9 cellular contexts compared by ENCODE assay signal in genomic region chr7:91784469-91784868, GRCh38.
A peak's percentile ranks its signal among the peaks of the same experiment; 100 is the strongest.
DNase-seq lines count a peak whose midpoint lies in the region; ATAC-seq and TF ChIP-seq lines count a peak whose summit lies in the region.
"Had no signal": no experiment of that assay in that cellular context is flagged by ENCODE, and none has a peak within 500 bp of the region (broad histone marks: within the 10 kb centered on the region; RNA-seq: fewer than 3 reads in every experiment).

No MANE protein-coding gene starts in this region.

- peak; percentile 70 for TF ChIP-seq CTCF in PC-9 (conservative IDR thresholded peaks at IDR 0.05)
- peak; percentile 24 to 36 for TF ChIP-seq CTCF in fibroblast of lung (conservative IDR thresholded peaks at IDR 0.05 in 1 of 2, IDR thresholded peaks at IDR 0.05 in 1 of 2; ENCODE audit: low read depth in 1 of 2, low read length in 2 of 2)
- peak in 3 of 5 experiments; percentile 18 to 37 (median 34) for TF ChIP-seq CTCF in tibial nerve (IDR thresholded peaks at IDR 0.05)
- TF ChIP-seq CTCF in mesothelial cell of epicardium (IDR thresholded peaks at IDR 0.05; ENCODE audit: unreplicated experiment) = no peak

- H3K4me2 ChIP-seq in PC-9 = no peak overlapping the region
- no peak overlapping the region for H3K4me2 ChIP-seq in fibroblast of lung (ENCODE audit: extremely low read depth, insufficient read depth, low read length)

- POLR2A ChIA-PET in PC-9 (lab: Charles Lee; ENCODE audit: unreplicated experiment) = no interaction called here

- no peaks in the 10 kb centered on the region for H3K9me3 Mint-ChIP-seq in mesothelial cell of epicardium

- CTCF ChIA-PET in PC-9 (lab: Charles Lee) = interaction anchor here (0.6 kb wide), 2 partner anchors 701 to 1073 kb away, joined by 3 to 4 read pairs; no protein-coding TSS in a partner anchor

- H3K9ac ChIP-seq in fibroblast of lung (ENCODE audit: insufficient read depth, low read length) = no peak overlapping the region

- no peak for TF ChIP-seq POLR2A in tibial nerve (IDR thresholded peaks at IDR 0.05)

- H3K9me3 ChIP-seq in PC-9 (ENCODE audit: insufficient read depth, low read depth) = no peaks in the 10 kb centered on the region
- no peaks in the 10 kb centered on the region for H3K9me3 ChIP-seq in fibroblast of lung (ENCODE audit: control insufficient read depth, insufficient read depth, low read depth, low read length)
- H3K9me3 ChIP-seq in tibial nerve = no peaks in the 10 kb centered on the region

- H3K27me3 ChIP-seq in PC-9 (ENCODE audit: insufficient read depth, low read depth) (no peaks in the 10 kb centered on the region), fibroblast of lung (ENCODE audit: control insufficient read depth, insufficient read depth, low read length) (no peaks in the 10 kb centered on the region), tibial nerve (no peaks in the 10 kb centered on the region)

- H3K27ac ChIP-seq in PC-9 (no peak overlapping the region), fibroblast of lung (ENCODE audit: insufficient read depth, low read length) (no peak overlapping the region), tibial nerve (no peak overlapping the region)

- no TSS peak for BruUV-seq in PC-9 (replicated peaks; lab: Mats Ljungman, UMichigan)

- H3K27ac Mint-ChIP-seq in mesothelial cell of epicardium = no peak overlapping the region
- H3K27ac Mint-ChIP-seq: activated naive CD8-positive, alpha-beta T cell had no signal

- DNase-seq in AG08396 (ENCODE audit: low spot score) = peak; percentile 45
- peak; percentile 23 for DNase-seq in HuH-7 (ENCODE audit: low spot score)
- DNase-seq in PC-9 = peak in 1 of 2 experiments; percentile 65
- peak; percentile 70 to 80 for DNase-seq in fibroblast of lung (ENCODE audit: low read depth in 2 of 2)
- DNase-seq in tibial nerve (ENCODE audit: low spot score in 2 of 2) = no peak
- DNase-seq in activated CD4-positive, alpha-beta T cell treated with anti-CD3 and anti-CD28 coated beads, Interleukin-2, amount 50 U/mL, for 48 hours = no peak
- no peak for DNase-seq in mesothelial cell of epicardium (ENCODE audit: low spot score in 2 of 2, unreplicated experiment in 2 of 2)

- no peaks in the 10 kb centered on the region for H3K79me2 ChIP-seq in PC-9 (ENCODE audit: low read depth)
- H3K79me2 ChIP-seq in fibroblast of lung (ENCODE audit: control insufficient read depth, insufficient read depth, low read length) = no peaks in the 10 kb centered on the region

- H3K4me3 ChIP-seq in PC-9 (no peak overlapping the region), fibroblast of lung (replicated peaks in 1 of 4; ENCODE audit: control extremely low read depth in 1 of 4, insufficient read depth in 1 of 4, low read depth in 3 of 4, low read length in 4 of 4) (no peak overlapping the region), tibial nerve (no peak overlapping the region)

- 35 to 48% methylated on average over 3 of the region's 3 CpGs for WGBS in tibial nerve, 2 donors

- peaks cover 12% of the 10 kb centered on the region for H3K27me3 Mint-ChIP-seq in mesothelial cell of epicardium (ENCODE audit: low read depth)
- H3K27me3 Mint-ChIP-seq: activated naive CD8-positive, alpha-beta T cell had no signal

- intact Hi-C loops in PC-9 (cut with micrococcal nuclease; ENCODE audit: unreplicated experiment) = loop anchor here (1.0 to 10.0 kb wide), 5 partner anchors 148 to 740 kb away; partner anchors contain the start of gene FZD1

- ATAC-seq in GM19035 (IDR thresholded peaks at IDR 0.05; ENCODE audit: unreplicated experiment) = no peak

- H3F3A ChIP-seq in PC-9 (ENCODE audit: insufficient read depth, low read depth) = no peaks in the 10 kb centered on the region

- H3K4me1 ChIP-seq in PC-9 (replicated peaks; ENCODE audit: insufficient read depth) (no peaks in the 10 kb centered on the region), fibroblast of lung (ENCODE audit: control insufficient read depth, extremely low read depth, insufficient read depth, low read length) (no peaks in the 10 kb centered on the region), tibial nerve (peaks cover 0 to 8% (median 0%) of the 10 kb centered on the region in 4 donors)

- no peaks in the 10 kb centered on the region for H3K36me3 Mint-ChIP-seq in mesothelial cell of epicardium
- H3K36me3 Mint-ChIP-seq: activated naive CD8-positive, alpha-beta T cell had no signal

- TF ChIP-seq EP300 in tibial nerve (IDR thresholded peaks at IDR 0.05) = no peak

- H4K20me1 ChIP-seq in PC-9 (ENCODE audit: insufficient read depth) (no peaks in the 10 kb centered on the region), fibroblast of lung (ENCODE audit: control insufficient read depth, extremely low read depth, insufficient read depth, low read length) (no peaks in the 10 kb centered on the region)

- no peak overlapping the region for H2AFZ ChIP-seq in PC-9
- no peak overlapping the region for H2AFZ ChIP-seq in fibroblast of lung (ENCODE audit: low read length)

- no peak overlapping the region for H3K4me3 Mint-ChIP-seq in mesothelial cell of epicardium
- H3K4me3 Mint-ChIP-seq: activated naive CD8-positive, alpha-beta T cell had no signal

- no peaks in the 10 kb centered on the region for H3K36me3 ChIP-seq in PC-9 (ENCODE audit: low read depth)
- no peaks in the 10 kb centered on the region for H3K36me3 ChIP-seq in fibroblast of lung (ENCODE audit: control insufficient read depth, insufficient read depth, low read length)
- no peaks in the 10 kb centered on the region for H3K36me3 ChIP-seq in tibial nerve

- H3K9me2 ChIP-seq in PC-9 (ENCODE audit: insufficient read depth) = no peaks in the 10 kb centered on the region

- peaks cover 4% of the 10 kb centered on the region for H3K4me1 Mint-ChIP-seq in mesothelial cell of epicardium

Comparison
In these comparisons a context has a peak if more than half of its experiments do, and no peak if none do; other contexts are left out.
1. DNase-seq: peak in AG08396 (single experiment), HuH-7 (single experiment) and fibroblast of lung (2 of 2); none in tibial nerve (0 of 2), activated CD4-positive, alpha-beta T cell treated with anti-CD3 and anti-CD28 coated beads, Interleukin-2, amount 50 U/mL, for 48 hours (0 of 2) and mesothelial cell of epicardium (0 of 2).